Comparison of ENCODE assay signal across 23 cellular contexts in the genomic region with DNA sequence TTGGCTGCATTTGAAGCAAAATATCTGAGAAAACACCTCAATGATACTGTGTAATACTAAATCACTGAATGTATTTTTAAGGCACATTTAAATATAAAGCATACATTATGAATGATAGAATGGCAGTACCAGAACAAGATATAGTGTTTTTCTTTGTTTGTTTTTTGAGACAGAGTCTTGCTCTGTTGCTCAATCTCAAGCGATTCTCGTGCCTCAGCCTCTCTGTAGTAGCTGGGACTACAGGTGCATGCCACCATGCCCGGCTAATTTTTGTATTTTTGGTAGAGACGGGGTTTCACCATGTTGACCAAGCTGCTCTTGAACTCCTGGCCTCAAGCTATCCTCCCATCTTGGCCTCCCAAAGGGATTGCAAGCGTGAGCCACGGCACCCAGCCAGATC. TPM values are rescaled to one million over a fixed set of nuclear protein-coding genes. Genes with fewer than 3 reads are reported as not detected.
A peak's percentile ranks its signal among the peaks of the same experiment; 100 is the strongest.
DNase-seq lines count a peak whose midpoint lies in the region; TF ChIP-seq lines count a peak whose summit lies in the region.
"Had no signal": no experiment of that assay in that cellular context is flagged by ENCODE, and none has a peak within 500 bp of the region (broad histone marks: within the 10 kb centered on the region; RNA-seq: fewer than 3 reads in every experiment).

No MANE protein-coding gene starts in this region.

- peaks cover 55% of the 10 kb centered on the region for H3K4me1 Mint-ChIP-seq in activated T-cell treated with anti-CD3 and anti-CD28 coated beads, Interleukin-2, amount 50 U/mL, for 24 hours (ENCODE audit: low read depth)
- peaks cover 42 to 61% (median 43%) of the 10 kb centered on the region in 3 donors for H3K4me1 Mint-ChIP-seq in IgD-negative memory B cell
- H3K4me1 Mint-ChIP-seq in brain, result peaks cover 33% of the 10 kb centered on the region
- peaks cover 28% of the 10 kb centered on the region for H3K4me1 Mint-ChIP-seq in type B pancreatic cell (ENCODE audit: unreplicated experiment)

- no peak for DNase-seq in activated T-cell treated with anti-CD3 and anti-CD28 coated beads, Interleukin-2, amount 50 U/mL, for 24 hours
- no peak for DNase-seq in activated T-cell treated with anti-CD3 and anti-CD28 coated beads, Interleukin-2, amount 50 U/mL, for 1 hour
- no peak for DNase-seq in type B pancreatic cell (ENCODE audit: extremely low spot score, unreplicated experiment)
- no peak for DNase-seq in HT-29 (ENCODE audit: low spot score)
- DNase-seq in DMS 273 (lab: John Stamatoyannopoulos, UW; ENCODE audit: unreplicated experiment), result no peak
- DNase-seq in GF-D8 (lab: John Stamatoyannopoulos, UW), result no peak
- DNase-seq: activated CD8-positive, alpha-beta memory T cell treated with anti-CD3 and anti-CD28 coated beads, Interleukin-2, amount 50 U/mL, for 48 hours; activated effector memory CD4-positive, alpha-beta T cell treated with anti-CD3 and anti-CD28 coated beads, Interleukin-2, amount 50 U/mL, for 16 hours; amniotic stem cell; C1 segment of cervical spinal cord; cortex of kidney; endodermal cell; NCI-H1092; NCI-H2029; NCI-H2227 treated with DMSO at 0.1 percent for 48 hours; NCI-H774; nucleus accumbens; SHP77 had no signal

- no peak overlapping the region for H3K4me3 Mint-ChIP-seq in activated T-cell treated with anti-CD3 and anti-CD28 coated beads, Interleukin-2, amount 50 U/mL, for 24 hours
- H3K4me3 Mint-ChIP-seq in IgD-negative memory B cell, result peak overlapping the region in 1 of 4 donors; percentile 43
- peak overlapping the region; percentile 42 to 63 (median 47) for H3K4me3 Mint-ChIP-seq in brain
- peak overlapping the region; percentile 63 for H3K4me3 Mint-ChIP-seq in type B pancreatic cell
- H3K4me3 Mint-ChIP-seq: endodermal cell; stimulated activated memory B cell treated with anti-CD40 and anti-IgM and Interleukin-4, amounts not matched to agents 10 μg/mL and 1 μg/mL and 100 μg/mL, for 72 hours had no signal

- TF ChIP-seq CTCF in brain (conservative IDR thresholded peaks at IDR 0.05) (no peak), type B pancreatic cell (conservative IDR thresholded peaks at IDR 0.05) (no peak)

- H3K36me3 Mint-ChIP-seq in activated T-cell treated with anti-CD3 and anti-CD28 coated beads, Interleukin-2, amount 50 U/mL, for 24 hours (ENCODE audit: low read depth), result peaks cover 19% of the 10 kb centered on the region
- H3K36me3 Mint-ChIP-seq in IgD-negative memory B cell (peaks cover 1% of the 10 kb centered on the region), brain (peaks cover 1% of the 10 kb centered on the region), type B pancreatic cell (peaks cover 7% of the 10 kb centered on the region)

- no peaks in the 10 kb centered on the region for H3K27me3 Mint-ChIP-seq in activated T-cell treated with anti-CD3 and anti-CD28 coated beads, Interleukin-2, amount 50 U/mL, for 24 hours
- H3K27me3 Mint-ChIP-seq in IgD-negative memory B cell (no peaks in the 10 kb centered on the region), brain (peaks cover 6% of the 10 kb centered on the region), type B pancreatic cell (no peaks in the 10 kb centered on the region)
- H3K27me3 Mint-ChIP-seq: stimulated activated memory B cell treated with anti-CD40 and anti-IgM and Interleukin-4, amounts not matched to agents 10 μg/mL and 1 μg/mL and 100 μg/mL, for 72 hours had no signal

- H3K9me3 Mint-ChIP-seq in activated T-cell treated with anti-CD3 and anti-CD28 coated beads, Interleukin-2, amount 50 U/mL, for 24 hours, result no peaks in the 10 kb centered on the region
- peaks cover 0 to 2% (median 0%) of the 10 kb centered on the region in 3 donors for H3K9me3 Mint-ChIP-seq in IgD-negative memory B cell
- H3K9me3 Mint-ChIP-seq in brain, result peaks cover 0 to 4% (median 0%) of the 10 kb centered on the region in 5 experiments
- H3K9me3 Mint-ChIP-seq in type B pancreatic cell, result no peaks in the 10 kb centered on the region
- H3K9me3 Mint-ChIP-seq: endodermal cell; stimulated activated memory B cell treated with anti-CD40 and anti-IgM and Interleukin-4, amounts not matched to agents 10 μg/mL and 1 μg/mL and 100 μg/mL, for 72 hours had no signal

- H3K27ac Mint-ChIP-seq in activated T-cell treated with anti-CD3 and anti-CD28 coated beads, Interleukin-2, amount 50 U/mL, for 24 hours, result peak overlapping the region; percentile 47
- H3K27ac Mint-ChIP-seq in IgD-negative memory B cell (peak overlapping the region in 2 of 3 donors; percentile 85 to 100), brain (peak overlapping the region in 3 of 5 experiments; percentile 43 to 100 (median 56)), type B pancreatic cell (peak overlapping the region; percentile 53)
- H3K27ac Mint-ChIP-seq: endodermal cell; stimulated activated memory B cell treated with anti-CD40 and anti-IgM and Interleukin-4, amounts not matched to agents 10 μg/mL and 1 μg/mL and 100 μg/mL, for 72 hours had no signal

RNA-seq across cellular contexts. Expression of gene BICRAL, which starts 2.3 kb away (rescaled TPM):
- polyA plus RNA-seq in IgD-negative memory B cell, result 4.7 TPM
- polyA plus RNA-seq in brain (ENCODE audit: insufficient read depth, low read depth, low replicate concordance), result 17.9 TPM
- total RNA-seq in type B pancreatic cell (ENCODE audit: low replicate concordance), result 9.1 and 9.3 TPM in 2 replicates
- 3.6 and 3.9 TPM in 2 replicates for total RNA-seq in HT-29 (2014; rRNA removed; shearing (Covaris generic))

RNA-seq across cellular contexts. Expression of gene TBCC, which starts 33.6 kb away (rescaled TPM):
- polyA plus RNA-seq in IgD-negative memory B cell (67.2 TPM), brain (ENCODE audit: insufficient read depth, low read depth, low replicate concordance) (40.8 TPM)
- 29.3 and 34.8 TPM in 2 replicates for total RNA-seq in type B pancreatic cell (ENCODE audit: low replicate concordance)
- 34.5 and 38.7 TPM in 2 replicates for total RNA-seq in HT-29 (2014; rRNA removed; shearing (Covaris generic))

RNA-seq across cellular contexts. Expression of gene PRPH2, which starts 57.1 kb away (rescaled TPM):
- polyA plus RNA-seq in IgD-negative memory B cell (not detected), brain (ENCODE audit: insufficient read depth, low read depth, low replicate concordance) (2.0 TPM)
- not detected in 2 replicates for total RNA-seq in type B pancreatic cell (ENCODE audit: low replicate concordance)
- not detected in 2 replicates for total RNA-seq in HT-29 (2014; rRNA removed; shearing (Covaris generic))
- total RNA-seq: HT1080; T-helper 1 cell treated with Interleukin-12 subunit alpha and Interleukin-12 subunit beta and Interleukin-4 antibody, amounts not matched to agents 30 ng/mL and 1 ng/mL, for 36 hours had no signal
